10 cellular contexts compared by ENCODE assay signal in genomic region chr3:136955813-136956212, GRCh38. TPM values are rescaled to one million over a fixed set of nuclear protein-coding genes. Genes with fewer than 3 reads are reported as not detected.
A peak's percentile ranks its signal among the peaks of the same experiment; 100 is the strongest.
DNase-seq lines count a peak whose midpoint lies in the region; ATAC-seq and TF ChIP-seq lines count a peak whose summit lies in the region.
"Had no signal": no experiment of that assay in that cellular context is flagged by ENCODE, and none has a peak within 500 bp of the region (broad histone marks: within the 10 kb centered on the region; RNA-seq: fewer than 3 reads in every experiment).

No MANE protein-coding gene starts in this region.

- no peak for ATAC-seq in HG02642 (IDR thresholded peaks at IDR 0.05; ENCODE audit: poor library complexity, unreplicated experiment)

- 53 to 90% methylated on average over 2 of the region's 2 CpGs for WGBS in transverse colon (ENCODE audit: low coverage in 1 of 2), 2 donors
- WGBS in testis, 2 donors = 67 to 69% methylated on average over 2 of the region's 2 CpGs

- H3K36me3 ChIP-seq in transverse colon (no peaks in the 10 kb centered on the region), testis (ENCODE audit: low read depth, missing control alignments) (no peaks in the 10 kb centered on the region)
- H3K36me3 ChIP-seq: neutrophil had no signal

- peak overlapping the region; percentile 34 to 73 (median 68) for H3K27ac ChIP-seq in transverse colon
- H3K27ac ChIP-seq in testis = no peak overlapping the region
- H3K27ac ChIP-seq: neutrophil had no signal

- no peaks in the 10 kb centered on the region; the same call in 1 of the 2 replicates for H3K27me3 Mint-ChIP-seq in HFFc6 (ENCODE audit: insufficient read depth)
- H3K27me3 Mint-ChIP-seq: activated CD4-positive, alpha-beta T cell treated with anti-CD3 and anti-CD28 coated beads, Interleukin-2, amount 10 ng/mL, durations not matched to agents 7 days and 5 days had no signal

- no peaks in the 10 kb centered on the region for H3K9me3 Mint-ChIP-seq in HFFc6
- H3K9me3 Mint-ChIP-seq: activated CD4-positive, alpha-beta T cell treated with anti-CD3 and anti-CD28 coated beads, Interleukin-2, amount 10 ng/mL, durations not matched to agents 7 days and 5 days had no signal

- H3K36me3 Mint-ChIP-seq in HFFc6 (ENCODE audit: low read depth) = peaks cover 9% of the 10 kb centered on the region; the same call in 1 of the 2 replicates

- H3K4me3 ChIP-seq in astrocyte of the spinal cord (ENCODE audit: low read depth, low read length) (no peak overlapping the region), transverse colon (no peak overlapping the region), testis (no peak overlapping the region)

- TF ChIP-seq CTCF in HFFc6 (IDR thresholded peaks at IDR 0.05) (no peak), astrocyte of the spinal cord (IDR thresholded peaks at IDR 0.05; ENCODE audit: low read depth, low read length) (no peak), transverse colon (IDR thresholded peaks at IDR 0.05) (no peak), testis (IDR thresholded peaks at IDR 0.05) (no peak)

- intact Hi-C loops in transverse colon (cut with DNase I; ENCODE audit: low total_unique reads) (no loop called here), testis (cut with DNase I; ENCODE audit: low total_unique reads) (no loop called here)

- peaks cover 92% of the 10 kb centered on the region for H3K4me1 Mint-ChIP-seq in HFFc6 (ENCODE audit: low read depth)

- H3K4me1 ChIP-seq in transverse colon (peaks cover 0 to 44% (median 17%) of the 10 kb centered on the region in 4 donors), testis (peaks cover 6% of the 10 kb centered on the region)

- DNase-seq in HFFc6 (peak; percentile 89), astrocyte of the spinal cord (ENCODE audit: low read depth, low spot score) (peak; percentile 87), islet precursor cell (peak; percentile 70), transverse colon (peak; percentile 67), ecto neural progenitor cell (ENCODE audit: low spot score) (no peak), testis (no peak)
- DNase-seq: activated CD4-positive, alpha-beta T cell treated with anti-CD3 and anti-CD28 coated beads, Interleukin-2, amount 10 ng/mL, durations not matched to agents 7 days and 5 days; anterior cingulate cortex had no signal

- no peaks in the 10 kb centered on the region for H3K9me3 ChIP-seq in transverse colon
- H3K9me3 ChIP-seq in testis = no peaks in the 10 kb centered on the region
- H3K9me3 ChIP-seq: neutrophil had no signal

- no peak for TF ChIP-seq EP300 in transverse colon (IDR thresholded peaks at IDR 0.05; ENCODE audit: low read depth)

- H3K4me3 Mint-ChIP-seq in HFFc6 = peak overlapping the region; percentile 54
- H3K4me3 Mint-ChIP-seq: activated CD4-positive, alpha-beta T cell treated with anti-CD3 and anti-CD28 coated beads, Interleukin-2, amount 10 ng/mL, durations not matched to agents 7 days and 5 days had no signal

- in situ Hi-C loops in astrocyte of the spinal cord (cut with HindIII; ENCODE audit: low sequenced_read_pairs) = no loop called here
- in situ Hi-C loops in transverse colon (cut with MboI; ENCODE audit: low pct_ligation_motif_present in 1 of 4, low pct_unique_long_range_greater_than_20kb in 1 of 4, low sequenced_read_pairs in 3 of 4) = no loop called here

- no peaks in the 10 kb centered on the region for H3K27me3 ChIP-seq in transverse colon
- no peaks in the 10 kb centered on the region for H3K27me3 ChIP-seq in testis
- H3K27me3 ChIP-seq: neutrophil had no signal

- TF ChIP-seq POLR2A in transverse colon (IDR thresholded peaks at IDR 0.05) (peak; percentile 33), testis (IDR thresholded peaks at IDR 0.05) (no peak)

- H3K27ac Mint-ChIP-seq in HFFc6 = peak overlapping the region; percentile 77
- H3K27ac Mint-ChIP-seq: activated CD4-positive, alpha-beta T cell treated with anti-CD3 and anti-CD28 coated beads, Interleukin-2, amount 10 ng/mL, durations not matched to agents 7 days and 5 days had no signal

RNA-seq across cellular contexts. Expression of gene IL20RB, which starts 2.0 kb away (rescaled TPM):
- 1 to 10 TPM in 1 of 6 experiments, under 1 TPM in 5; 0.51 to 1.5 (median 0.82) TPM for total RNA-seq in HFFc6 (2021; fragmentation: NEBNext Ultra II Directional; extraction: Animal tissue kit (Norgen Biotek cat#: 25700))
- 1 to 10 TPM in 2 of 4 donors, under 1 TPM in 1, not detected in 1; 0.27 to 1.8 (median 1.7) TPM for total RNA-seq in transverse colon
- total RNA-seq in testis = 1 to 10 TPM; 2.0 to 3.5 TPM
- polyA plus RNA-seq in testis (ENCODE audit: insufficient read depth, low read depth, low replicate concordance) = 12.5 TPM

Comparison
In these comparisons a context has a peak if more than half of its experiments do, and no peak if none do; other contexts are left out.
1. DNase-seq: peak in HFFc6 (single experiment), astrocyte of the spinal cord (single experiment), islet precursor cell (single experiment) and transverse colon (single experiment); none in ecto neural progenitor cell (single experiment) and testis (single experiment).
2. H3K27ac ChIP-seq: peak in transverse colon (4 of 4); none in testis (0 of 2).